ENCODE assay signal across 22 cellular contexts in the genomic region with DNA sequence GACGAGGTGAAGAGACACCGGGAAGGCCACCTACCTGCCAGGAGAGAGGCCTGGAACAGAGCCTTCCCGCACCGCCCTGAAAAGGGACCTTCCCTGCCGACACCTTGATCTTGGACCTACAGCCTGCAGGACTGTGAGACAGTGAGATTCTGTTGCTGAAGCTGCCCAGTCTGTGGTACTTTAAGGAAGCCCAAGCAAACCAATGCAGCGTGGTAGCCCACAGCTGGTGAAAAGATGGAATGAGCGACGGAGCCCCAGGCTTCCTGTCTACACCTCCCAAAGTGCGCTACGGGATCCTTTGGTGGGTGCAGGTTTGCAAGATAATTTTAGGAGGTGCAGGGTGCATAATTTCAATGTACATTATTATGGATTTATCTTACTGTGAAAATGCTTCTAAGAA. TPM values are rescaled to one million over a fixed set of nuclear protein-coding genes. Genes with fewer than 3 reads are reported as not detected.
"Had no signal": no experiment of that assay in that cellular context is flagged by ENCODE, and none has a peak within 500 bp of the region (broad histone marks: within the 10 kb centered on the region; RNA-seq: fewer than 3 reads in every experiment).

No MANE protein-coding gene starts in this region.

- FAIRE-seq: astrocyte, TTC549 had no signal

- H3K4me3 ChIP-seq: left lung, neural progenitor cell, tibial nerve had no signal

- H3K9me3 ChIP-seq: left lung, tibial nerve had no signal

- H3K36me3 ChIP-seq: left lung, neural progenitor cell, tibial nerve had no signal

- H3K4me2 ChIP-seq: neural progenitor cell had no signal

- H3K27ac ChIP-seq: epithelial cell of prostate, left lung, neural progenitor cell, parathyroid adenoma, tibial nerve had no signal

- H3K27me3 ChIP-seq: left lung, neural progenitor cell, tibial nerve had no signal

- H3K4me1 ChIP-seq: left lung, neural progenitor cell, parathyroid adenoma had no signal

- ATAC-seq: activated T-cell treated with anti-CD3 and anti-CD28 coated beads, Interleukin-2, amount 50 U/mL, for 4 hours; left lung; naive thymus-derived CD4-positive, alpha-beta T cell had no signal

- DNase-seq: activated CD4-positive, alpha-beta T cell treated with anti-CD3 and anti-CD28 coated beads for 48 hours; activated effector memory CD4-positive, alpha-beta T cell treated with Interleukin-2 at 50 U/mL for 16 hours; activated naive CD4-positive, alpha-beta T cell treated with anti-CD3 and anti-CD28 coated beads, Interleukin-2, amount 10 ng/mL, durations not matched to agents 7 days and 5 days; activated T-cell treated with anti-CD3 and anti-CD28 coated beads, Interleukin-2, amount 50 U/mL, for 4 hours; foreskin fibroblast; hypothalamus; naive thymus-derived CD4-positive, alpha-beta T cell; stimulated activated naive CD4-positive, alpha-beta T cell; substantia nigra had no signal

RNA-seq across cellular contexts. Expression of a gene that starts 33.9 kb away (rescaled TPM):
- total RNA-seq: activated CD4-positive, alpha-beta memory T cell treated with anti-CD3 and anti-CD28 coated beads, Interleukin-2, amount 10 ng/mL, durations not matched to agents 7 days and 5 days; astrocyte; bronchial epithelial cell; cerebellum; dermis microvascular lymphatic vessel endothelial cell; kidney epithelial cell; SK-MEL-5; tibial nerve had no signal
